ENCODE assay signal across 1 cellular context in genomic region chr19:10132848-10133350, GRCh38.
TF ChIP-seq lines count a peak whose summit lies in the region.

No MANE protein-coding gene starts in this region.

TF ChIP-seq in IMR-90, 13 proteins besides CTCF, POLR2A, EP300 and RAD21 (continued from another document):
- no peak for TF ChIP-seq CHD1 (IDR thresholded peaks at IDR 0.05; ENCODE audit: low read depth, low read length)
- TF ChIP-seq CEBPB (IDR thresholded peaks at IDR 0.05; ENCODE audit: low read depth, low read length) = no peak
- no peak for TF ChIP-seq RFX5 (IDR thresholded peaks at IDR 0.05; ENCODE audit: low read depth, low read length)
- TF ChIP-seq, protein P1, sequence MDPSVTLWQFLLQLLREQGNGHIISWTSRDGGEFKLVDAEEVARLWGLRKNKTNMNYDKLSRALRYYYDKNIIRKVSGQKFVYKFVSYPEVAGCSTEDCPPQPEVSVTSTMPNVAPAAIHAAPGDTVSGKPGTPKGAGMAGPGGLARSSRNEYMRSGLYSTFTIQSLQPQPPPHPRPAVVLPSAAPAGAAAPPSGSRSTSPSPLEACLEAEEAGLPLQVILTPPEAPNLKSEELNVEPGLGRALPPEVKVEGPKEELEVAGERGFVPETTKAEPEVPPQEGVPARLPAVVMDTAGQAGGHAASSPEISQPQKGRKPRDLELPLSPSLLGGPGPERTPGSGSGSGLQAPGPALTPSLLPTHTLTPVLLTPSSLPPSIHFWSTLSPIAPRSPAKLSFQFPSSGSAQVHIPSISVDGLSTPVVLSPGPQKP (IDR thresholded peaks at IDR 0.05; ENCODE audit: borderline replicate concordance, low read depth, low read length) = no peak
- no peak for TF ChIP-seq NFE2L2 (IDR thresholded peaks at IDR 0.05; ENCODE audit: low read depth, low read length)
